Comparison of ENCODE assay signal across 1 cellular context in the genomic region with DNA sequence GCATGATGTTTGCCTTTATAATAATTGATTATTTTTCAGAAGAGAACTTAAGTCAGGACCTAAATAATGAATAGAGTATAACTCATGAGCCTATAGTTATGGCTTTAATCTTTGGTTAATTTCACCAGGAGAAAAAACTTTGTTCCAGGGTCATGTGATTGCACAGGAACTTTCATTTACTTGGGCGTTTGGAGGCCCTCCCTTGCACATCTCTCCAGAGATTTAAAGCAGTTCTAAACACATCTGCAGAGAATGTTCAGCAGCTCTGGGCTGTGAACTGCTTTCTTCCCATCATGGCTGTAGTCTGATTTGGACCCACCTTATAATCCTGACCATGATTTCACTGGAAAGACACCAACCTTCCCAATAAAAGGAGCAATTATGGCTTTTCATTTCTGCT.
TF ChIP-seq lines count a peak whose summit lies in the region.

No MANE protein-coding gene starts in this region.

TF ChIP-seq in HepG2, 621 proteins besides CTCF, POLR2A, EP300 and RAD21 (continued from another document):
- TF ChIP-seq, protein P1, sequence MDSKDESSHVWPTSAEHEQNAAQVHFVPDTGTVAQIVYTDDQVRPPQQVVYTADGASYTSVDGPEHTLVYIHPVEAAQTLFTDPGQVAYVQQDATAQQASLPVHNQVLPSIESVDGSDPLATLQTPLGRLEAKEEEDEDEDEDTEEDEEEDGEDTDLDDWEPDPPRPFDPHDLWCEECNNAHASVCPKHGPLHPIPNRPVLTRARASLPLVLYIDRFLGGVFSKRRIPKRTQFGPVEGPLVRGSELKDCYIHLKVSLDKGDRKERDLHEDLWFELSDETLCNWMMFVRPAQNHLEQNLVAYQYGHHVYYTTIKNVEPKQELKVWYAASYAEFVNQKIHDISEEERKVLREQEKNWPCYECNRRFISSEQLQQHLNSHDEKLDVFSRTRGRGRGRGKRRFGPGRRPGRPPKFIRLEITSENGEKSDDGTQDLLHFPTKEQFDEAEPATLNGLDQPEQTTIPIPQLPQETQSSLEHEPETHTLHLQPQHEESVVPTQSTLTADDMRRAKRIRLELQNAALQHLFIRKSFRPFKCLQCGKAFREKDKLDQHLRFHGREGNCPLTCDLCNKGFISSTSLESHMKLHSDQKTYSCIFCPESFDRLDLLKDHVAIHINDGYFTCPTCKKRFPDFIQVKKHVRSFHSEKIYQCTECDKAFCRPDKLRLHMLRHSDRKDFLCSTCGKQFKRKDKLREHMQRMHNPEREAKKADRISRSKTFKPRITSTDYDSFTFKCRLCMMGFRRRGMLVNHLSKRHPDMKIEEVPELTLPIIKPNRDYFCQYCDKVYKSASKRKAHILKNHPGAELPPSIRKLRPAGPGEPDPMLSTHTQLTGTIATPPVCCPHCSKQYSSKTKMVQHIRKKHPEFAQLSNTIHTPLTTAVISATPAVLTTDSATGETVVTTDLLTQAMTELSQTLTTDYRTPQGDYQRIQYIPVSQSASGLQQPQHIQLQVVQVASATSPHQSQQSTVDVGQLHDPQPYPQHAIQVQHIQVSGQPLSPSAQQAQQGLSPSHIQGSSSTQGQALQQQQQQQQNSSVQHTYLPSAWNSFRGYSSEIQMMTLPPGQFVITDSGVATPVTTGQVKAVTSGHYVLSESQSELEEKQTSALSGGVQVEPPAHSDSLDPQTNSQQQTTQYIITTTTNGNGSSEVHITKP (CRISPR knock-in tag; IDR thresholded peaks at IDR 0.05; ENCODE audit: low read depth), result no peak
- TF ChIP-seq ZNF484 (CRISPR knock-in tag; IDR thresholded peaks at IDR 0.05; ENCODE audit: borderline replicate concordance, low read depth), result no peak
- TF ChIP-seq, protein P2, sequence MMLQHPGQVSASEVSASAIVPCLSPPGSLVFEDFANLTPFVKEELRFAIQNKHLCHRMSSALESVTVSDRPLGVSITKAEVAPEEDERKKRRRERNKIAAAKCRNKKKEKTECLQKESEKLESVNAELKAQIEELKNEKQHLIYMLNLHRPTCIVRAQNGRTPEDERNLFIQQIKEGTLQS (CRISPR knock-in tag; IDR thresholded peaks at IDR 0.05), result no peak
- TF ChIP-seq SMARCC2 (IDR thresholded peaks at IDR 0.05), result no peak
- no peak for TF ChIP-seq ZNF549 (CRISPR knock-in tag; IDR thresholded peaks at IDR 0.05)
- TF ChIP-seq, protein P3, sequence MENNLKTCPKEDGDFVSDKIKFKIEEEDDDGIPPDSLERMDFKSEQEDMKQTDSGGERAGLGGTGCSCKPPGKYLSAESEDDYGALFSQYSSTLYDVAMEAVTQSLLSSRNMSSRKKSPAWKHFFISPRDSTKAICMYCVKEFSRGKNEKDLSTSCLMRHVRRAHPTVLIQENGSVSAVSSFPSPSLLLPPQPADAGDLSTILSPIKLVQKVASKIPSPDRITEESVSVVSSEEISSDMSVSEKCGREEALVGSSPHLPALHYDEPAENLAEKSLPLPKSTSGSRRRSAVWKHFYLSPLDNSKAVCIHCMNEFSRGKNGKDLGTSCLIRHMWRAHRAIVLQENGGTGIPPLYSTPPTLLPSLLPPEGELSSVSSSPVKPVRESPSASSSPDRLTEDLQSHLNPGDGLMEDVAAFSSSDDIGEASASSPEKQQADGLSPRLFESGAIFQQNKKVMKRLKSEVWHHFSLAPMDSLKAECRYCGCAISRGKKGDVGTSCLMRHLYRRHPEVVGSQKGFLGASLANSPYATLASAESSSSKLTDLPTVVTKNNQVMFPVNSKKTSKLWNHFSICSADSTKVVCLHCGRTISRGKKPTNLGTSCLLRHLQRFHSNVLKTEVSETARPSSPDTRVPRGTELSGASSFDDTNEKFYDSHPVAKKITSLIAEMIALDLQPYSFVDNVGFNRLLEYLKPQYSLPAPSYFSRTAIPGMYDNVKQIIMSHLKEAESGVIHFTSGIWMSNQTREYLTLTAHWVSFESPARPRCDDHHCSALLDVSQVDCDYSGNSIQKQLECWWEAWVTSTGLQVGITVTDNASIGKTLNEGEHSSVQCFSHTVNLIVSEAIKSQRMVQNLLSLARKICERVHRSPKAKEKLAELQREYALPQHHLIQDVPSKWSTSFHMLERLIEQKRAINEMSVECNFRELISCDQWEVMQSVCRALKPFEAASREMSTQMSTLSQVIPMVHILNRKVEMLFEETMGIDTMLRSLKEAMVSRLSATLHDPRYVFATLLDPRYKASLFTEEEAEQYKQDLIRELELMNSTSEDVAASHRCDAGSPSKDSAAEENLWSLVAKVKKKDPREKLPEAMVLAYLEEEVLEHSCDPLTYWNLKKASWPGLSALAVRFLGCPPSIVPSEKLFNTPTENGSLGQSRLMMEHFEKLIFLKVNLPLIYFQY (CRISPR knock-in tag; IDR thresholded peaks at IDR 0.05; ENCODE audit: borderline replicate concordance), result no peak
- TF ChIP-seq RBFOX2 (IDR thresholded peaks at IDR 0.05; ENCODE audit: low read depth, low read length), result no peak
- no peak for TF ChIP-seq PAF1 (CRISPR knock-in tag; IDR thresholded peaks at IDR 0.05)
- no peak for TF ChIP-seq MZF1 (CRISPR knock-in tag; IDR thresholded peaks at IDR 0.05; ENCODE audit: borderline replicate concordance)
- TF ChIP-seq ZSCAN21 (CRISPR knock-in tag; IDR thresholded peaks at IDR 0.05; ENCODE audit: borderline replicate concordance), result no peak
TF ChIP-seq in HepG2: peak in this region for 0.
